8 cellular contexts compared by ENCODE assay signal in genomic region chr1:50969611-50970507, GRCh38. TPM values are rescaled to one million over a fixed set of nuclear protein-coding genes. Genes with fewer than 3 reads are reported as not detected.
DNase-seq lines count a peak whose midpoint lies in the region; ATAC-seq and TF ChIP-seq lines count a peak whose summit lies in the region.

Gene CDKN2C (plus strand): TSS chr1:50970245. CDS start chr1:50970369, 124 bp downstream.

- H3K27ac ChIP-seq in C4-2B (peak within 1 kb of the TSS; percentile 87), left lung (peak within 1 kb of the TSS; percentile 97)

- peaks cover 0 to 27% of the 10 kb centered on the region in 2 donors for H3K4me1 ChIP-seq in left lung

- H3K27me3 ChIP-seq in left lung = no peaks in the 10 kb centered on the region

- no peaks in the 10 kb centered on the region for H3K36me3 ChIP-seq in left lung

- intact Hi-C loops in left lung (cut with DNase I) = no loop called here

- peak; percentile 22 for TF ChIP-seq CTCF in C4-2B (conservative IDR thresholded peaks at IDR 0.05)
- TF ChIP-seq CTCF in left lung (IDR thresholded peaks at IDR 0.05) = no peak

- ATAC-seq in GM19324 (IDR thresholded peaks at IDR 0.05; ENCODE audit: low FRiP score, unreplicated experiment) (peak; percentile 30), HG03439 (IDR thresholded peaks at IDR 0.05; ENCODE audit: unreplicated experiment) (peak; percentile 25), left lung (peak; percentile 51)

- H3K9me3 ChIP-seq in left lung = no peaks in the 10 kb centered on the region

- DNase-seq in NCI-H446 treated with DMSO at 0.1 percent for 48 hours (lab: John Stamatoyannopoulos, UW) = peak; percentile 97
- DNase-seq in activated CD4-positive, alpha-beta T cell treated with anti-CD3 and anti-CD28 coated beads for 1 hour = peak; percentile 34
- DNase-seq in dermis blood vessel endothelial cell = peak; percentile 76
- peak; percentile 88 to 89 for DNase-seq in left lung
- peak in 2 of 3 experiments; percentile 19 to 26 for DNase-seq in stimulated activated CD4-positive, alpha-beta T cell treated with anti-CD3 and anti-CD28 coated beads, TNF-alpha, amount 100 ng/mL, for 4 hours (ENCODE audit: low read depth in 3 of 3)

- H3K4me3 ChIP-seq in left lung = peak within 1 kb of the TSS; percentile 71 to 88

RNA-seq across cellular contexts. Expression of gene CDKN2C, which starts in this region (rescaled TPM):
- total RNA-seq in dermis blood vessel endothelial cell = 10.0 and 18.5 TPM in 2 replicates
- 10 to 100 TPM; 12.3 to 16.4 TPM for total RNA-seq in left lung

Comparison
In these comparisons a context has a peak if more than half of its experiments do, and no peak if none do; other contexts are left out.
1. Peak in every context shown above with its lines: DNase-seq, ATAC-seq, H3K4me3 ChIP-seq and H3K27ac ChIP-seq.
2. DNase-seq: peak in every context shown above with its lines; median percentile 97 in NCI-H446 treated with DMSO at 0.1 percent for 48 hours; 88 in left lung; 76 in dermis blood vessel endothelial cell; 34 in activated CD4-positive, alpha-beta T cell treated with anti-CD3 and anti-CD28 coated beads for 1 hour; 22 in stimulated activated CD4-positive, alpha-beta T cell treated with anti-CD3 and anti-CD28 coated beads, TNF-alpha, amount 100 ng/mL, for 4 hours.